In the genomic region with DNA sequence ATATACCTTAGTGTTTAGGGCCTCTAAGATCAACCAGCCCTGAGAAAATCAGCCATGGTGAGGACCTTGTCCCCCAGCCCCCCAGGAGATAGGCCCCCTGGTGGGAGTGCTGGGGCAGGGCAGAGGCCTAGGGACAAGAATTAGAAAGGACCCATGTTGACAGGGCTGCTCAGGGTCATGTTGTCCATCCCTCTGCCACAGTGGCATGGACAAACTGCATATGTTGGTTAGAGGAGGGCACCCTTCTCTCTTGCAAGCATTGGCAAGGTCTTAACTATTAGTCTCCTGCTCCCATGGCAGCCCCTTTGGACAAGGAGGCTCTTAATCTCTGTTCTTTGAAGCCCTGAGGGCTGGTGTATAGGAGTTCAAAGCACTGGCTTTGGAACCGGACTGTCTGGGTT, we compare ENCODE assay signal across 1 cellular context.
TF ChIP-seq lines count a peak whose summit lies in the region.

No MANE protein-coding gene starts in this region.

TF ChIP-seq in GM12878, 131 proteins besides CTCF, POLR2A, EP300 and RAD21:
- TF ChIP-seq YY1 (IDR thresholded peaks at IDR 0.05; ENCODE audit: low read depth, low read length): peak; percentile 64
- TF ChIP-seq, protein P1, sequence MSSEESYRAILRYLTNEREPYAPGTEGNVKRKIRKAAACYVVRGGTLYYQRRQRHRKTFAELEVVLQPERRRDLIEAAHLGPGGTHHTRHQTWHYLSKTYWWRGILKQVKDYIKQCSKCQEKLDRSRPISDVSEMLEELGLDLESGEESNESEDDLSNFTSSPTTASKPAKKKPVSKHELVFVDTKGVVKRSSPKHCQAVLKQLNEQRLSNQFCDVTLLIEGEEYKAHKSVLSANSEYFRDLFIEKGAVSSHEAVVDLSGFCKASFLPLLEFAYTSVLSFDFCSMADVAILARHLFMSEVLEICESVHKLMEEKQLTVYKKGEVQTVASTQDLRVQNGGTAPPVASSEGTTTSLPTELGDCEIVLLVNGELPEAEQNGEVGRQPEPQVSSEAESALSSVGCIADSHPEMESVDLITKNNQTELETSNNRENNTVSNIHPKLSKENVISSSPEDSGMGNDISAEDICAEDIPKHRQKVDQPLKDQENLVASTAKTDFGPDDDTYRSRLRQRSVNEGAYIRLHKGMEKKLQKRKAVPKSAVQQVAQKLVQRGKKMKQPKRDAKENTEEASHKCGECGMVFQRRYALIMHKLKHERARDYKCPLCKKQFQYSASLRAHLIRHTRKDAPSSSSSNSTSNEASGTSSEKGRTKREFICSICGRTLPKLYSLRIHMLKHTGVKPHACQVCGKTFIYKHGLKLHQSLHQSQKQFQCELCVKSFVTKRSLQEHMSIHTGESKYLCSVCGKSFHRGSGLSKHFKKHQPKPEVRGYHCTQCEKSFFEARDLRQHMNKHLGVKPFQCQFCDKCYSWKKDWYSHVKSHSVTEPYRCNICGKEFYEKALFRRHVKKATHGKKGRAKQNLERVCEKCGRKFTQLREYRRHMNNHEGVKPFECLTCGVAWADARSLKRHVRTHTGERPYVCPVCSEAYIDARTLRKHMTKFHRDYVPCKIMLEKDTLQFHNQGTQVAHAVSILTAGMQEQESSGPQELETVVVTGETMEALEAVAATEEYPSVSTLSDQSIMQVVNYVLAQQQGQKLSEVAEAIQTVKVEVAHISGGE (CRISPR knock-in tag; IDR thresholded peaks at IDR 0.05): no peak
- no peak for TF ChIP-seq NR2C2 (IDR thresholded peaks at IDR 0.05; ENCODE audit: borderline replicate concordance, control insufficient read depth, insufficient read length, low read depth)
- TF ChIP-seq ESRRA (IDR thresholded peaks at IDR 0.05; ENCODE audit: low read length): no peak
- TF ChIP-seq NR2F1 (conservative IDR thresholded peaks at IDR 0.05): peak; percentile 64
- TF ChIP-seq, protein P2, sequence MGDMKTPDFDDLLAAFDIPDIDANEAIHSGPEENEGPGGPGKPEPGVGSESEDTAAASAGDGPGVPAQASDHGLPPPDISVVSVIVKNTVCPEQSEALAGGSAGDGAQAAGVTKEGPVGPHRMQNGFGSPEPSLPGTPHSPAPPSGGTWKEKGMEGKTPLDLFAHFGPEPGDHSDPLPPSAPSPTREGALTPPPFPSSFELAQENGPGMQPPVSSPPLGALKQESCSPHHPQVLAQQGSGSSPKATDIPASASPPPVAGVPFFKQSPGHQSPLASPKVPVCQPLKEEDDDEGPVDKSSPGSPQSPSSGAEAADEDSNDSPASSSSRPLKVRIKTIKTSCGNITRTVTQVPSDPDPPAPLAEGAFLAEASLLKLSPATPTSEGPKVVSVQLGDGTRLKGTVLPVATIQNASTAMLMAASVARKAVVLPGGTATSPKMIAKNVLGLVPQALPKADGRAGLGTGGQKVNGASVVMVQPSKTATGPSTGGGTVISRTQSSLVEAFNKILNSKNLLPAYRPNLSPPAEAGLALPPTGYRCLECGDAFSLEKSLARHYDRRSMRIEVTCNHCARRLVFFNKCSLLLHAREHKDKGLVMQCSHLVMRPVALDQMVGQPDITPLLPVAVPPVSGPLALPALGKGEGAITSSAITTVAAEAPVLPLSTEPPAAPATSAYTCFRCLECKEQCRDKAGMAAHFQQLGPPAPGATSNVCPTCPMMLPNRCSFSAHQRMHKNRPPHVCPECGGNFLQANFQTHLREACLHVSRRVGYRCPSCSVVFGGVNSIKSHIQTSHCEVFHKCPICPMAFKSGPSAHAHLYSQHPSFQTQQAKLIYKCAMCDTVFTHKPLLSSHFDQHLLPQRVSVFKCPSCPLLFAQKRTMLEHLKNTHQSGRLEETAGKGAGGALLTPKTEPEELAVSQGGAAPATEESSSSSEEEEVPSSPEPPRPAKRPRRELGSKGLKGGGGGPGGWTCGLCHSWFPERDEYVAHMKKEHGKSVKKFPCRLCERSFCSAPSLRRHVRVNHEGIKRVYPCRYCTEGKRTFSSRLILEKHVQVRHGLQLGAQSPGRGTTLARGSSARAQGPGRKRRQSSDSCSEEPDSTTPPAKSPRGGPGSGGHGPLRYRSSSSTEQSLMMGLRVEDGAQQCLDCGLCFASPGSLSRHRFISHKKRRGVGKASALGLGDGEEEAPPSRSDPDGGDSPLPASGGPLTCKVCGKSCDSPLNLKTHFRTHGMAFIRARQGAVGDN (IDR thresholded peaks at IDR 0.05): peak; percentile 90
- peak; percentile 29 for TF ChIP-seq MEF2B (IDR thresholded peaks at IDR 0.05; ENCODE audit: partially characterized antibody, poor library complexity, severe bottlenecking)
- peak; percentile 23; the same call in 1 of the 2 replicates for TF ChIP-seq SMC3 (IDR thresholded peaks at IDR 0.05; ENCODE audit: borderline replicate concordance, low read length)
- TF ChIP-seq PML (IDR thresholded peaks at IDR 0.05; ENCODE audit: low read length): no peak
- TF ChIP-seq NR2C1 (IDR thresholded peaks at IDR 0.05): peak; percentile 84
